19 cellular contexts compared by ENCODE assay signal in genomic region chr14:60544659-60545058, GRCh38.
DNase-seq lines count a peak whose midpoint lies in the region; ATAC-seq lines count a peak whose summit lies in the region.
"Had no signal": no experiment of that assay in that cellular context is flagged by ENCODE, and none has a peak within 500 bp of the region (broad histone marks: within the 10 kb centered on the region; RNA-seq: fewer than 3 reads in every experiment).

No MANE protein-coding gene starts in this region.

- peak; percentile 95 for ATAC-seq in GM18868 (IDR thresholded peaks at IDR 0.05; ENCODE audit: unreplicated experiment)
- peak; percentile 89 for ATAC-seq in HG02885 (IDR thresholded peaks at IDR 0.05; ENCODE audit: poor library complexity, unreplicated experiment)
- ATAC-seq in memory B cell (ENCODE audit: low read depth) = peak; percentile 50
- ATAC-seq in GM19452 (IDR thresholded peaks at IDR 0.05; ENCODE audit: unreplicated experiment) = no peak
- ATAC-seq: Panc1, SK-N-SH treated with all-trans-retinoic acid at 6 μM for 48 hours had no signal

- no peak overlapping the region for H3K4me3 Mint-ChIP-seq in memory B cell

- no peak overlapping the region for H3K27ac Mint-ChIP-seq in memory B cell

- H3K9me3 Mint-ChIP-seq in memory B cell = peaks cover 22% of the 10 kb centered on the region

- H3K36me3 Mint-ChIP-seq in memory B cell = peaks cover 4% of the 10 kb centered on the region

- H3K4me1 Mint-ChIP-seq in memory B cell = peaks cover 2% of the 10 kb centered on the region

- peak; percentile 14 for DNase-seq in stimulated activated CD4-positive, alpha-beta T cell treated with anti-CD3 and anti-CD28 coated beads, Interleukin-15, amount 100 ng/mL, for 24 hours
- no peak for DNase-seq in stimulated activated CD4-positive, alpha-beta T cell treated with anti-CD3 and anti-CD28 coated beads, Interleukin-4, amount 100 ng/mL, for 24 hours
- no peak for DNase-seq in memory B cell (ENCODE audit: low spot score in 2 of 2)
- DNase-seq in NCI-H2081 treated with DMSO at 0.1 percent for 48 hours (lab: John Stamatoyannopoulos, UW) = no peak
- no peak for DNase-seq in NCI-H748 treated with DMSO at 0.1 percent for 48 hours (lab: John Stamatoyannopoulos, UW)
- DNase-seq: BE2C, DMS79, MG63, NCI-H1092, NCI-H1436, NCI-H187 treated with DMSO at 0.1 percent for 48 hours, NCI-H2227 treated with DMSO at 0.1 percent for 48 hours, NCI-H510A, NCI-H82 had no signal

- peaks cover 12% of the 10 kb centered on the region for H3K27me3 Mint-ChIP-seq in memory B cell
